In genomic region chr17:83178533-83179201, GRCh38 we compare ENCODE assay signal across 15 cellular contexts.
DNase-seq lines count a peak whose midpoint lies in the region; ATAC-seq lines count a peak whose summit lies in the region.
"Had no signal": no experiment of that assay in that cellular context is flagged by ENCODE, and none has a peak within 500 bp of the region (broad histone marks: within the 10 kb centered on the region; RNA-seq: fewer than 3 reads in every experiment).

No MANE protein-coding gene starts in this region.

- no peaks in the 10 kb centered on the region for H3K36me3 Mint-ChIP-seq in activated CD4-positive, alpha-beta T cell treated with anti-CD3 and anti-CD28 coated beads, Interleukin-2, amount 10 ng/mL, durations not matched to agents 7 days and 5 days (ENCODE audit: low read depth)
- no peaks in the 10 kb centered on the region for H3K36me3 Mint-ChIP-seq in activated CD4-positive, alpha-beta T cell treated with anti-CD3 and anti-CD28 coated beads, Interleukin-2, amount 10 ng/mL, durations not matched to agents 24 days and 14 days (ENCODE audit: low read depth)
- H3K36me3 Mint-ChIP-seq in activated T-cell treated with anti-CD3 and anti-CD28 coated beads, Interleukin-2, amount 50 U/mL, for 72 hours (ENCODE audit: insufficient read depth in 2 of 2): no peaks in the 10 kb centered on the region

- H3K27me3 Mint-ChIP-seq in activated CD4-positive, alpha-beta T cell treated with anti-CD3 and anti-CD28 coated beads, Interleukin-2, amount 10 ng/mL, durations not matched to agents 7 days and 5 days: peaks cover 2% of the 10 kb centered on the region
- no peaks in the 10 kb centered on the region for H3K27me3 Mint-ChIP-seq in activated CD4-positive, alpha-beta T cell treated with anti-CD3 and anti-CD28 coated beads, Interleukin-2, amount 10 ng/mL, durations not matched to agents 24 days and 14 days
- no peaks in the 10 kb centered on the region for H3K27me3 Mint-ChIP-seq in activated T-cell treated with anti-CD3 and anti-CD28 coated beads, Interleukin-2, amount 50 U/mL, for 72 hours (ENCODE audit: low read depth)

- POLR2A ChIA-PET in activated CD4-positive, alpha-beta T cell treated with anti-CD3 and anti-CD28 coated beads, Interleukin-2, amount 10 ng/mL, durations not matched to agents 7 days and 5 days (lab: Charles Lee): no interaction called here

- H3K4me1 Mint-ChIP-seq in activated CD4-positive, alpha-beta T cell treated with anti-CD3 and anti-CD28 coated beads, Interleukin-2, amount 10 ng/mL, durations not matched to agents 7 days and 5 days: no peaks in the 10 kb centered on the region
- H3K4me1 Mint-ChIP-seq in activated CD4-positive, alpha-beta T cell treated with anti-CD3 and anti-CD28 coated beads, Interleukin-2, amount 10 ng/mL, durations not matched to agents 24 days and 14 days: no peaks in the 10 kb centered on the region
- H3K4me1 Mint-ChIP-seq in activated T-cell treated with anti-CD3 and anti-CD28 coated beads, Interleukin-2, amount 50 U/mL, for 72 hours (ENCODE audit: low read depth): no peaks in the 10 kb centered on the region

- intact Hi-C loops in activated CD4-positive, alpha-beta T cell treated with anti-CD3 and anti-CD28 coated beads, Interleukin-2, amount 10 ng/mL, durations not matched to agents 24 days and 14 days (cut with micrococcal nuclease): no loop called here
- intact Hi-C loops in sciatic nerve (cut with DNase I): no loop called here

- H3K9me3 Mint-ChIP-seq in activated CD4-positive, alpha-beta T cell treated with anti-CD3 and anti-CD28 coated beads, Interleukin-2, amount 10 ng/mL, durations not matched to agents 7 days and 5 days: no peaks in the 10 kb centered on the region
- no peaks in the 10 kb centered on the region for H3K9me3 Mint-ChIP-seq in activated CD4-positive, alpha-beta T cell treated with anti-CD3 and anti-CD28 coated beads, Interleukin-2, amount 10 ng/mL, durations not matched to agents 24 days and 14 days
- H3K9me3 Mint-ChIP-seq in activated T-cell treated with anti-CD3 and anti-CD28 coated beads, Interleukin-2, amount 50 U/mL, for 72 hours: no peaks in the 10 kb centered on the region
- H3K9me3 Mint-ChIP-seq: HFFc6 had no signal

- H3K4me3 Mint-ChIP-seq in activated CD4-positive, alpha-beta T cell treated with anti-CD3 and anti-CD28 coated beads, Interleukin-2, amount 10 ng/mL, durations not matched to agents 7 days and 5 days: no peak overlapping the region
- no peak overlapping the region for H3K4me3 Mint-ChIP-seq in activated CD4-positive, alpha-beta T cell treated with anti-CD3 and anti-CD28 coated beads, Interleukin-2, amount 10 ng/mL, durations not matched to agents 24 days and 14 days
- no peak overlapping the region for H3K4me3 Mint-ChIP-seq in activated T-cell treated with anti-CD3 and anti-CD28 coated beads, Interleukin-2, amount 50 U/mL, for 72 hours
- H3K4me3 Mint-ChIP-seq: HFFc6 had no signal

- no peak for ATAC-seq in left lobe of liver
- no peak for ATAC-seq in sciatic nerve
- ATAC-seq in activated T-cell treated with anti-CD3 and anti-CD28 coated beads, Interleukin-2, amount 50 U/mL, for 72 hours (replicated peaks in 1 of 2): no peak
- ATAC-seq in GM21381 (IDR thresholded peaks at IDR 0.05; ENCODE audit: unreplicated experiment): no peak
- ATAC-seq: gastrocnemius medialis had no signal

- CTCF ChIA-PET in activated CD4-positive, alpha-beta T cell treated with anti-CD3 and anti-CD28 coated beads, Interleukin-2, amount 10 ng/mL, durations not matched to agents 7 days and 5 days (lab: Charles Lee): interaction anchor here (0.6 kb wide), 1 partner anchor 1048 kb away, joined by 3 read pairs; no protein-coding TSS in a partner anchor

- H3K27ac Mint-ChIP-seq in activated CD4-positive, alpha-beta T cell treated with anti-CD3 and anti-CD28 coated beads, Interleukin-2, amount 10 ng/mL, durations not matched to agents 7 days and 5 days: no peak overlapping the region
- H3K27ac Mint-ChIP-seq in activated CD4-positive, alpha-beta T cell treated with anti-CD3 and anti-CD28 coated beads, Interleukin-2, amount 10 ng/mL, durations not matched to agents 24 days and 14 days: no peak overlapping the region
- no peak overlapping the region for H3K27ac Mint-ChIP-seq in activated T-cell treated with anti-CD3 and anti-CD28 coated beads, Interleukin-2, amount 50 U/mL, for 72 hours
- H3K27ac Mint-ChIP-seq: HFFc6 had no signal

- DNase-seq in activated CD4-positive, alpha-beta T cell treated with anti-CD3 and anti-CD28 coated beads, Interleukin-2, amount 10 ng/mL, durations not matched to agents 7 days and 5 days: peak; percentile 3
- no peak for DNase-seq in activated CD4-positive, alpha-beta T cell treated with anti-CD3 and anti-CD28 coated beads, Interleukin-2, amount 10 ng/mL, durations not matched to agents 24 days and 14 days
- DNase-seq in NCI-H774 (lab: John Stamatoyannopoulos, UW) (peak; percentile 42), left lobe of liver (ENCODE audit: low spot score) (peak; percentile 41), sciatic nerve (ENCODE audit: low spot score) (peak; percentile 48), germinal center (ENCODE audit: low spot score) (no peak)
- DNase-seq in activated T-cell treated with anti-CD3 and anti-CD28 coated beads, Interleukin-2, amount 50 U/mL, for 72 hours: no peak
- DNase-seq: amygdala; HFFc6; mesenchymal stem cell; NCI-H226; stimulated activated naive CD4-positive, alpha-beta T cell treated with Interleukin-2 at 50 U/mL for 16 hours; T-helper 9 cell had no signal

Comparison
In these comparisons a context has a peak if more than half of its experiments do, and no peak if none do; other contexts are left out.
1. DNase-seq: peak in activated CD4-positive, alpha-beta T cell treated with anti-CD3 and anti-CD28 coated beads, Interleukin-2, amount 10 ng/mL, durations not matched to agents 7 days and 5 days (single experiment), NCI-H774 (single experiment), left lobe of liver (single experiment) and sciatic nerve (single experiment); none in activated CD4-positive, alpha-beta T cell treated with anti-CD3 and anti-CD28 coated beads, Interleukin-2, amount 10 ng/mL, durations not matched to agents 24 days and 14 days (single experiment), germinal center (single experiment) and activated T-cell treated with anti-CD3 and anti-CD28 coated beads, Interleukin-2, amount 50 U/mL, for 72 hours (0 of 2).